Comparison of ENCODE assay signal across 8 cellular contexts in genomic region chr11:35040221-35040942, GRCh38.
DNase-seq lines count a peak whose midpoint lies in the region; ATAC-seq and TF ChIP-seq lines count a peak whose summit lies in the region.

No MANE protein-coding gene starts in this region.

- H3K36me3 ChIP-seq in stomach (no peaks in the 10 kb centered on the region), tibial nerve (no peaks in the 10 kb centered on the region)

- H3K9me3 ChIP-seq in stomach = no peaks in the 10 kb centered on the region
- H3K9me3 ChIP-seq in tibial nerve = no peaks in the 10 kb centered on the region

- intact Hi-C loops in stomach (cut with DNase I; ENCODE audit: low total_unique reads) = no loop called here

- peak overlapping the region; percentile 2 to 98 (median 73) for H3K27ac Mint-ChIP-seq in immature natural killer cell

- H3K4me1 Mint-ChIP-seq in immature natural killer cell = peaks cover 13 to 20% of the 10 kb centered on the region in 2 donors

- H3K27me3 Mint-ChIP-seq in immature natural killer cell (ENCODE audit: low read depth in 3 of 3) = peaks cover 5 to 13% (median 8%) of the 10 kb centered on the region in 3 donors

- H3K9me3 Mint-ChIP-seq in immature natural killer cell = no peaks in the 10 kb centered on the region

- TF ChIP-seq EP300 in stomach (IDR thresholded peaks at IDR 0.05) = no peak
- no peak for TF ChIP-seq EP300 in tibial nerve (IDR thresholded peaks at IDR 0.05)

- DNase-seq in EH (ENCODE audit: low read depth) (peak; percentile 73), LHCN-M2 (ENCODE audit: low read depth) (peak; percentile 95), immature natural killer cell (peak in 2 of 3 donors; percentile 24 to 72), stomach (no peak), tibial nerve (ENCODE audit: low spot score in 2 of 2) (no peak), NCI-H2029 treated with DMSO at 0.1 percent for 48 hours (lab: John Stamatoyannopoulos, UW) (no peak)
- peak; percentile 43 for DNase-seq in activated CD8-positive, alpha-beta memory T cell treated with anti-CD3 and anti-CD28 coated beads, Interleukin-2, amount 50 U/mL, for 1 hour (ENCODE audit: extremely low read depth)

- TF ChIP-seq CTCF in stomach (IDR thresholded peaks at IDR 0.05) (no peak), tibial nerve (IDR thresholded peaks at IDR 0.05) (no peak)

- ATAC-seq in GM21576 (IDR thresholded peaks at IDR 0.05; ENCODE audit: unreplicated experiment) = peak; percentile 60

- TF ChIP-seq POLR2A in stomach (IDR thresholded peaks at IDR 0.05) (no peak), tibial nerve (IDR thresholded peaks at IDR 0.05) (no peak)

- H3K4me1 ChIP-seq in stomach (peaks cover 0 to 29% (median 7%) of the 10 kb centered on the region in 4 donors), tibial nerve (peaks cover 0 to 10% (median 0%) of the 10 kb centered on the region in 4 donors)

- H3K4me3 Mint-ChIP-seq in immature natural killer cell = peak overlapping the region; percentile 6 to 92 (median 23)

- peaks cover 0 to 3% (median 0%) of the 10 kb centered on the region in 3 donors for H3K36me3 Mint-ChIP-seq in immature natural killer cell

- peak overlapping the region; percentile 7 to 63 (median 39) for H3K27ac ChIP-seq in stomach
- peak overlapping the region in 1 of 4 donors; percentile 43 for H3K27ac ChIP-seq in tibial nerve

- no peaks in the 10 kb centered on the region for H3K27me3 ChIP-seq in stomach
- H3K27me3 ChIP-seq in tibial nerve = no peaks in the 10 kb centered on the region

- 76 to 82% (median 80%) methylated on average over 12 of the region's 12 CpGs for WGBS in stomach, 5 donors
- 86 to 87% methylated on average over 12 of the region's 12 CpGs for WGBS in tibial nerve, 2 donors

- H3K4me3 ChIP-seq in stomach = no peak overlapping the region
- H3K4me3 ChIP-seq in tibial nerve = no peak overlapping the region

Comparison
In these comparisons a context has a peak if more than half of its experiments do, and no peak if none do; other contexts are left out.
1. DNase-seq: peak in EH (single experiment), LHCN-M2 (single experiment), activated CD8-positive, alpha-beta memory T cell treated with anti-CD3 and anti-CD28 coated beads, Interleukin-2, amount 50 U/mL, for 1 hour (single experiment) and immature natural killer cell (2 of 3); none in stomach (single experiment), tibial nerve (0 of 2) and NCI-H2029 treated with DMSO at 0.1 percent for 48 hours (single experiment).